Comparison of ENCODE assay signal across 8 cellular contexts in genomic region chr6:32462609-32463008, GRCh38.
DNase-seq lines count a peak whose midpoint lies in the region; ATAC-seq lines count a peak whose summit lies in the region.

No MANE protein-coding gene starts in this region.

- peak; percentile 83 for ATAC-seq in HG02870 (IDR thresholded peaks at IDR 0.05; ENCODE audit: unreplicated experiment)

- peak overlapping the region; percentile 9 for H3K27ac Mint-ChIP-seq in activated T-cell treated with anti-CD3 and anti-CD28 coated beads, Interleukin-2, amount 50 U/mL, for 24 hours

- H3K9me3 Mint-ChIP-seq in activated T-cell treated with anti-CD3 and anti-CD28 coated beads, Interleukin-2, amount 50 U/mL, for 24 hours, result peaks cover 16% of the 10 kb centered on the region

- H3K4me1 Mint-ChIP-seq in activated T-cell treated with anti-CD3 and anti-CD28 coated beads, Interleukin-2, amount 50 U/mL, for 24 hours (ENCODE audit: low read depth), result peaks cover 24% of the 10 kb centered on the region

- H3K4me3 Mint-ChIP-seq in activated T-cell treated with anti-CD3 and anti-CD28 coated beads, Interleukin-2, amount 50 U/mL, for 24 hours, result no peak overlapping the region

- peak; percentile 72 to 80 for DNase-seq in activated CD4-positive, alpha-beta T cell treated with anti-CD3 and anti-CD28 coated beads, Interleukin-2, amount 50 U/mL, for 48 hours
- DNase-seq in activated CD4-positive, alpha-beta T cell treated with anti-CD3 and anti-CD28 coated beads, Interleukin-2, amount 50 U/mL, for 4 hours, result no peak
- peak; percentile 45 for DNase-seq in activated T-cell treated with anti-CD3 and anti-CD28 coated beads, Interleukin-2, amount 50 U/mL, for 24 hours
- peak; percentile 15 for DNase-seq in stimulated activated CD8-positive, alpha-beta memory T cell treated with anti-CD3 and anti-CD28 coated beads, Interleukin-4, amount 100 ng/mL, for 24 hours (ENCODE audit: low read depth)
- no peak for DNase-seq in NCI-H2171 treated with DMSO at 0.1 percent for 48 hours (lab: John Stamatoyannopoulos, UW)
- no peak for DNase-seq in NCI-H2227 (lab: John Stamatoyannopoulos, UW; ENCODE audit: unreplicated experiment)
- DNase-seq in NCI-H187 (lab: John Stamatoyannopoulos, UW), result no peak

- peaks cover 51% of the 10 kb centered on the region for H3K27me3 Mint-ChIP-seq in activated T-cell treated with anti-CD3 and anti-CD28 coated beads, Interleukin-2, amount 50 U/mL, for 24 hours

- H3K36me3 Mint-ChIP-seq in activated T-cell treated with anti-CD3 and anti-CD28 coated beads, Interleukin-2, amount 50 U/mL, for 24 hours (ENCODE audit: low read depth), result peaks cover 2% of the 10 kb centered on the region

Comparison
In these comparisons a context has a peak if more than half of its experiments do, and no peak if none do; other contexts are left out.
1. DNase-seq: peak in activated CD4-positive, alpha-beta T cell treated with anti-CD3 and anti-CD28 coated beads, Interleukin-2, amount 50 U/mL, for 48 hours (2 of 2), activated T-cell treated with anti-CD3 and anti-CD28 coated beads, Interleukin-2, amount 50 U/mL, for 24 hours (single experiment) and stimulated activated CD8-positive, alpha-beta memory T cell treated with anti-CD3 and anti-CD28 coated beads, Interleukin-4, amount 100 ng/mL, for 24 hours (single experiment); none in activated CD4-positive, alpha-beta T cell treated with anti-CD3 and anti-CD28 coated beads, Interleukin-2, amount 50 U/mL, for 4 hours (0 of 2), NCI-H2171 treated with DMSO at 0.1 percent for 48 hours (single experiment), NCI-H2227 (single experiment) and NCI-H187 (0 of 2).